27 cellular contexts compared by ENCODE assay signal in the genomic region with DNA sequence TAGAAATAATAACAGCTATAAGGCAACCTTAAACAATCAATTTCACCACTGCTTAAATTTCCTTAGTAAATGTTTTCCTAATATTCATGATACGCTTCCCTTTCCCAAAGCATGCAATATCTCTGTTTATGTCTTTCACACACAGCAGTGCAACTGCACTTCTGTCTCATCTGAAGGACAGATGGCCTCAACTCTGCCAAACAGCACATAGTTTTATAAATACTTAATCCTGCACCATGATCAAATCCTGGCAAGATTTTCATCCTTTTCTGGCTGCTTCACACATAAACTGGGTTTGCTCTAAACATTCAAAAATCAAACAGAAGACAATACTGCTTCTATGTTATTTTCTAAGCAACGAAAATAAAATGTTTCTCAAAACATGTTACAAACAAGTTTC.
DNase-seq lines count a peak whose midpoint lies in the region; ATAC-seq and TF ChIP-seq lines count a peak whose summit lies in the region.
"Had no signal": no experiment of that assay in that cellular context is flagged by ENCODE, and none has a peak within 500 bp of the region (broad histone marks: within the 10 kb centered on the region; RNA-seq: fewer than 3 reads in every experiment).

No MANE protein-coding gene starts in this region.

- DNase-seq in Right ventricle myocardium superior (no peak), right atrium auricular region (ENCODE audit: low spot score) (no peak), amniotic epithelial cell (ENCODE audit: low read depth) (peak; percentile 3), globus pallidus (ENCODE audit: low spot score) (peak; percentile 13), hippocampal formation (lab: John Stamatoyannopoulos, UW) (no peak), NCI-H2029 treated with DMSO at 0.1 percent for 48 hours (lab: John Stamatoyannopoulos, UW) (no peak), SK-N-SH (no peak)
- no peak for DNase-seq in activated CD8-positive, alpha-beta memory T cell treated with anti-CD3 and anti-CD28 coated beads for 24 hours
- DNase-seq: activated CD4-positive, CD25-positive, alpha-beta regulatory T cell; activated CD8-positive, alpha-beta T cell treated with anti-CD3 and anti-CD28 coated beads, Interleukin-2, amount 10 ng/mL, durations not matched to agents 7 days and 5 days; activated naive CD4-positive, alpha-beta T cell treated with anti-CD3 and anti-CD28 coated beads for 36 hours; activated T-cell treated with anti-CD3 and anti-CD28 coated beads, Interleukin-2, amount 50 U/mL, for 24 hours; anterior cingulate cortex; CD4-positive, alpha-beta T cell; DMS53; effector memory CD4-positive, alpha-beta T cell; Kasumi-1; NCI-H1092; NCI-H2029; retina; RPMI8226; stimulated activated CD4-positive, alpha-beta T cell treated with anti-CD3 and anti-CD28 coated beads, Interleukin-12 subunit alpha, Interleukin-12 subunit beta, amount 100 ng/mL, for 4 hours; T1000; uterus had no signal

- peak; percentile 78 for ATAC-seq in Right ventricle myocardium superior (ENCODE audit: poor library complexity)
- ATAC-seq: activated CD8-positive, alpha-beta T cell treated with anti-CD3 and anti-CD28 coated beads, Interleukin-2, amount 10 ng/mL, durations not matched to agents 7 days and 5 days had no signal

- H3K4me2 ChIP-seq in SK-N-SH = no peak overlapping the region
- H3K4me2 ChIP-seq: hepatocyte had no signal

- no peak overlapping the region for H3K9ac ChIP-seq in SK-N-SH

- no peak overlapping the region for H2AFZ ChIP-seq in SK-N-SH (ENCODE audit: low read depth)
- H2AFZ ChIP-seq: hepatocyte had no signal

- H4K20me1 ChIP-seq in SK-N-SH (ENCODE audit: insufficient read depth) = no peaks in the 10 kb centered on the region

- H3K36me3 ChIP-seq in right atrium auricular region = no peaks in the 10 kb centered on the region
- peaks cover 0 to 6% of the 10 kb centered on the region in 2 experiments for H3K36me3 ChIP-seq in SK-N-SH (replicated peaks in 1 of 2; ENCODE audit: control insufficient read depth in 1 of 2, insufficient read depth in 2 of 2, low read length in 1 of 2)
- H3K36me3 ChIP-seq: neutrophil, uterus had no signal

- H3K4me3 ChIP-seq in right atrium auricular region (no peak overlapping the region), SK-N-SH (ENCODE audit: low read depth in 2 of 2, low read length in 1 of 2) (no peak overlapping the region)
- H3K4me3 ChIP-seq: esophagus muscularis mucosa, hepatocyte, uterus had no signal

- CTCF ChIA-PET in SK-N-SH (lab: Yijun Ruan, JAX) = no interaction called here

- 89% methylated on average over 2 of the region's 2 CpGs for WGBS in SK-N-SH (ENCODE audit: low lambda C conversion rate)

- no peaks in the 10 kb centered on the region for H3K9me3 ChIP-seq in right atrium auricular region
- H3K9me3 ChIP-seq in SK-N-SH = no peaks in the 10 kb centered on the region
- H3K9me3 ChIP-seq: esophagus muscularis mucosa, neutrophil, uterus had no signal

- peaks cover 0 to 5% of the 10 kb centered on the region in 2 donors for H3K4me1 ChIP-seq in right atrium auricular region
- H3K4me1 ChIP-seq in SK-N-SH (ENCODE audit: control insufficient read depth in 1 of 2, insufficient read depth in 2 of 2, low read depth in 1 of 2, low read length in 1 of 2) = peaks cover 0 to 2% of the 10 kb centered on the region in 2 experiments; a peak in 2 of 4 replicates
- H3K4me1 ChIP-seq: uterus had no signal

- TF ChIP-seq CTCF in right atrium auricular region (IDR thresholded peaks at IDR 0.05) (no peak), SK-N-SH (IDR thresholded peaks at IDR 0.05) (no peak)

- no peaks in the 10 kb centered on the region for H3K79me2 ChIP-seq in SK-N-SH (ENCODE audit: insufficient read depth)
- H3K79me2 ChIP-seq: hepatocyte had no signal

- POLR2A ChIA-PET in SK-N-SH (lab: Yijun Ruan, JAX) = no interaction called here

- H3K27ac ChIP-seq in right atrium auricular region (no peak overlapping the region), SK-N-SH (ENCODE audit: low read depth in 2 of 2, low read length in 1 of 2) (no peak overlapping the region)
- H3K27ac ChIP-seq: esophagus muscularis mucosa, hepatocyte, neutrophil, uterus had no signal

- no peaks in the 10 kb centered on the region for H3K27me3 ChIP-seq in right atrium auricular region
- no peaks in the 10 kb centered on the region for H3K27me3 ChIP-seq in SK-N-SH (ENCODE audit: insufficient read depth)
- H3K27me3 ChIP-seq: esophagus muscularis mucosa, hepatocyte, neutrophil, uterus had no signal

- peaks cover 4% of the 10 kb centered on the region for H3F3A ChIP-seq in SK-N-SH (replicated peaks; ENCODE audit: insufficient read depth)

- intact Hi-C loops in Right ventricle myocardium superior (cut with DNase I) = no loop called here

- no peak for TF ChIP-seq RAD21 in SK-N-SH (IDR thresholded peaks at IDR 0.05; ENCODE audit: low read length)

- no peaks in the 10 kb centered on the region for H3K9me2 ChIP-seq in SK-N-SH

- TF ChIP-seq EP300 in SK-N-SH (IDR thresholded peaks at IDR 0.05; ENCODE audit: borderline replicate concordance in 1 of 2, low read depth in 1 of 2, low read length in 1 of 2) = no peak

TF ChIP-seq in SK-N-SH, 30 proteins besides CTCF, POLR2A, EP300 and RAD21:
- TF ChIP-seq TEAD4 (IDR thresholded peaks at IDR 0.05; ENCODE audit: borderline replicate concordance, insufficient read depth) (no peak), EZH2phosphoT487 (IDR thresholded peaks at IDR 0.05; ENCODE audit: borderline replicate concordance, low read depth) (no peak), JUND (IDR thresholded peaks at IDR 0.05) (no peak), NRF1 (IDR thresholded peaks at IDR 0.05; ENCODE audit: low read depth, low read length) (no peak), FOSL2 (IDR thresholded peaks at IDR 0.05; ENCODE audit: borderline replicate concordance, low read depth) (no peak), TAF1 (IDR thresholded peaks at IDR 0.05; ENCODE audit: borderline replicate concordance, low read depth, low read length) (no peak), RXRA (IDR thresholded peaks at IDR 0.05; ENCODE audit: borderline replicate concordance, low read depth) (no peak), RFX5 (IDR thresholded peaks at IDR 0.05; ENCODE audit: low read length) (no peak), RCOR1 (IDR thresholded peaks at IDR 0.05; ENCODE audit: low read length) (no peak), SIN3A (IDR thresholded peaks at IDR 0.05; ENCODE audit: borderline replicate concordance, low read depth, low read length) (no peak), SMC3 (IDR thresholded peaks at IDR 0.05; ENCODE audit: low read depth, low read length) (no peak), NFIC (IDR thresholded peaks at IDR 0.05; ENCODE audit: borderline replicate concordance) (no peak)
- TF ChIP-seq, protein P1, sequence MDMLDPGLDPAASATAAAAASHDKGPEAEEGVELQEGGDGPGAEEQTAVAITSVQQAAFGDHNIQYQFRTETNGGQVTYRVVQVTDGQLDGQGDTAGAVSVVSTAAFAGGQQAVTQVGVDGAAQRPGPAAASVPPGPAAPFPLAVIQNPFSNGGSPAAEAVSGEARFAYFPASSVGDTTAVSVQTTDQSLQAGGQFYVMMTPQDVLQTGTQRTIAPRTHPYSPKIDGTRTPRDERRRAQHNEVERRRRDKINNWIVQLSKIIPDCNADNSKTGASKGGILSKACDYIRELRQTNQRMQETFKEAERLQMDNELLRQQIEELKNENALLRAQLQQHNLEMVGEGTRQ (IDR thresholded peaks at IDR 0.05; ENCODE audit: borderline replicate concordance, low read depth, low read length) = no peak
- TF ChIP-seq, protein P2, sequence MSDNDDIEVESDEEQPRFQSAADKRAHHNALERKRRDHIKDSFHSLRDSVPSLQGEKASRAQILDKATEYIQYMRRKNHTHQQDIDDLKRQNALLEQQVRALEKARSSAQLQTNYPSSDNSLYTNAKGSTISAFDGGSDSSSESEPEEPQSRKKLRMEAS (IDR thresholded peaks at IDR 0.05; ENCODE audit: low read depth) = no peak
- TF ChIP-seq, protein P3, sequence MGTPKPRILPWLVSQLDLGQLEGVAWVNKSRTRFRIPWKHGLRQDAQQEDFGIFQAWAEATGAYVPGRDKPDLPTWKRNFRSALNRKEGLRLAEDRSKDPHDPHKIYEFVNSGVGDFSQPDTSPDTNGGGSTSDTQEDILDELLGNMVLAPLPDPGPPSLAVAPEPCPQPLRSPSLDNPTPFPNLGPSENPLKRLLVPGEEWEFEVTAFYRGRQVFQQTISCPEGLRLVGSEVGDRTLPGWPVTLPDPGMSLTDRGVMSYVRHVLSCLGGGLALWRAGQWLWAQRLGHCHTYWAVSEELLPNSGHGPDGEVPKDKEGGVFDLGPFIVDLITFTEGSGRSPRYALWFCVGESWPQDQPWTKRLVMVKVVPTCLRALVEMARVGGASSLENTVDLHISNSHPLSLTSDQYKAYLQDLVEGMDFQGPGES (IDR thresholded peaks at IDR 0.05; ENCODE audit: low read depth, low read length) = no peak
- TF ChIP-seq, protein P4, sequence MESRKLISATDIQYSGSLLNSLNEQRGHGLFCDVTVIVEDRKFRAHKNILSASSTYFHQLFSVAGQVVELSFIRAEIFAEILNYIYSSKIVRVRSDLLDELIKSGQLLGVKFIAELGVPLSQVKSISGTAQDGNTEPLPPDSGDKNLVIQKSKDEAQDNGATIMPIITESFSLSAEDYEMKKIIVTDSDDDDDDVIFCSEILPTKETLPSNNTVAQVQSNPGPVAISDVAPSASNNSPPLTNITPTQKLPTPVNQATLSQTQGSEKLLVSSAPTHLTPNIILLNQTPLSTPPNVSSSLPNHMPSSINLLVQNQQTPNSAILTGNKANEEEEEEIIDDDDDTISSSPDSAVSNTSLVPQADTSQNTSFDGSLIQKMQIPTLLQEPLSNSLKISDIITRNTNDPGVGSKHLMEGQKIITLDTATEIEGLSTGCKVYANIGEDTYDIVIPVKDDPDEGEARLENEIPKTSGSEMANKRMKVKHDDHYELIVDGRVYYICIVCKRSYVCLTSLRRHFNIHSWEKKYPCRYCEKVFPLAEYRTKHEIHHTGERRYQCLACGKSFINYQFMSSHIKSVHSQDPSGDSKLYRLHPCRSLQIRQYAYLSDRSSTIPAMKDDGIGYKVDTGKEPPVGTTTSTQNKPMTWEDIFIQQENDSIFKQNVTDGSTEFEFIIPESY (IDR thresholded peaks at IDR 0.05; ENCODE audit: borderline replicate concordance, low read depth) = no peak

Comparison
In these comparisons a context has a peak if more than half of its experiments do, and no peak if none do; other contexts are left out.
1. DNase-seq: peak in amniotic epithelial cell (single experiment) and globus pallidus (single experiment); none in Right ventricle myocardium superior (single experiment), right atrium auricular region (single experiment), hippocampal formation (0 of 2), NCI-H2029 treated with DMSO at 0.1 percent for 48 hours (single experiment), activated CD8-positive, alpha-beta memory T cell treated with anti-CD3 and anti-CD28 coated beads for 24 hours (single experiment) and SK-N-SH (single experiment).